16 cellular contexts compared by ENCODE assay signal in genomic region chr3:115385935-115386334, GRCh38.
DNase-seq lines count a peak whose midpoint lies in the region; ATAC-seq and TF ChIP-seq lines count a peak whose summit lies in the region.
"Had no signal": no experiment of that assay in that cellular context is flagged by ENCODE, and none has a peak within 500 bp of the region (broad histone marks: within the 10 kb centered on the region; RNA-seq: fewer than 3 reads in every experiment).

No MANE protein-coding gene starts in this region.

- H3K9me3 Mint-ChIP-seq in glutamatergic neuron (ENCODE audit: unreplicated experiment): peaks cover 3% of the 10 kb centered on the region
- H3K9me3 Mint-ChIP-seq: HFFc6 had no signal

- WGBS in upper lobe of left lung, 2 donors: 91 to 94% methylated on average over 3 of the region's 3 CpGs

- TF ChIP-seq CTCF in BE2C (IDR thresholded peaks at IDR 0.05; ENCODE audit: low read depth, low read length): no peak
- TF ChIP-seq CTCF in WERI-Rb-1 (IDR thresholded peaks at IDR 0.05; ENCODE audit: low read depth, low read length): no peak
- no peak for TF ChIP-seq CTCF in glutamatergic neuron (IDR thresholded peaks at IDR 0.05; ENCODE audit: partially characterized antibody, unreplicated experiment)
- TF ChIP-seq CTCF in upper lobe of left lung (IDR thresholded peaks at IDR 0.05): no peak

- no peak for TF ChIP-seq EP300 in upper lobe of left lung (IDR thresholded peaks at IDR 0.05)

- H3K36me3 Mint-ChIP-seq in glutamatergic neuron (ENCODE audit: unreplicated experiment): no peaks in the 10 kb centered on the region
- H3K36me3 Mint-ChIP-seq: CD4-positive, alpha-beta memory T cell had no signal

- H3K27me3 ChIP-seq in BE2C: no peaks in the 10 kb centered on the region
- no peaks in the 10 kb centered on the region for H3K27me3 ChIP-seq in WERI-Rb-1 (ENCODE audit: insufficient read depth, low read depth, severe bottlenecking)
- H3K27me3 ChIP-seq in upper lobe of left lung: no peaks in the 10 kb centered on the region

- H3K4me3 Mint-ChIP-seq in glutamatergic neuron (ENCODE audit: unreplicated experiment): no peak overlapping the region
- H3K4me3 Mint-ChIP-seq: HFFc6 had no signal

- H3K9me3 ChIP-seq in BE2C (no peaks in the 10 kb centered on the region), WERI-Rb-1 (ENCODE audit: severe bottlenecking) (no peaks in the 10 kb centered on the region), upper lobe of left lung (no peaks in the 10 kb centered on the region)

- H3K4me1 ChIP-seq in BE2C (peaks cover 38% of the 10 kb centered on the region), upper lobe of left lung (no peaks in the 10 kb centered on the region)

- H3K27me3 Mint-ChIP-seq in glutamatergic neuron (ENCODE audit: unreplicated experiment): peaks cover 2% of the 10 kb centered on the region
- H3K27me3 Mint-ChIP-seq: CD4-positive, alpha-beta memory T cell had no signal

- DNase-seq in BE2C: peak; percentile 73
- peak; percentile 100 for DNase-seq in NCI-H524 treated with DMSO at 0.1 percent for 48 hours (lab: John Stamatoyannopoulos, UW)
- DNase-seq in WERI-Rb-1: peak; percentile 85
- no peak for DNase-seq in glutamatergic neuron
- no peak for DNase-seq in upper lobe of left lung
- no peak for DNase-seq in NCI-H226
- DNase-seq in stimulated activated naive CD4-positive, alpha-beta T cell treated with Interleukin-2 at 50 U/mL for 16 hours (lab: John Stamatoyannopoulos, UW): no peak
- DNase-seq: ACHN; C1 segment of cervical spinal cord; CD4-positive, alpha-beta memory T cell; DMS153; DMS79 treated with DMSO at 0.1 percent for 48 hours; EL; HCEC 1CT; HFFc6 had no signal

- H3K27ac ChIP-seq in WERI-Rb-1: peak overlapping the region; percentile 75
- H3K27ac ChIP-seq in upper lobe of left lung: no peak overlapping the region

- no peak overlapping the region for H3K4me3 ChIP-seq in BE2C (ENCODE audit: low read depth, low read length)
- H3K4me3 ChIP-seq in WERI-Rb-1 (ENCODE audit: low read depth, low read length): no peak overlapping the region
- H3K4me3 ChIP-seq in upper lobe of left lung: no peak overlapping the region

- no peak for TF ChIP-seq POLR2A in upper lobe of left lung (IDR thresholded peaks at IDR 0.05)

- no peak for ATAC-seq in upper lobe of left lung (ENCODE audit: low FRiP score in 2 of 2)
- ATAC-seq in HG02798 (IDR thresholded peaks at IDR 0.05; ENCODE audit: poor library complexity, unreplicated experiment): no peak

- H3K4me1 Mint-ChIP-seq in glutamatergic neuron (ENCODE audit: low read depth, unreplicated experiment): peaks cover 23% of the 10 kb centered on the region
- H3K4me1 Mint-ChIP-seq: CD4-positive, alpha-beta memory T cell had no signal

- H3K36me3 ChIP-seq in BE2C (no peaks in the 10 kb centered on the region), WERI-Rb-1 (no peaks in the 10 kb centered on the region), upper lobe of left lung (no peaks in the 10 kb centered on the region)

- H3K27ac Mint-ChIP-seq in glutamatergic neuron (ENCODE audit: unreplicated experiment): peak overlapping the region; percentile 84
- H3K27ac Mint-ChIP-seq: CD4-positive, alpha-beta memory T cell; HFFc6 had no signal

Comparison
In these comparisons a context has a peak if more than half of its experiments do, and no peak if none do; other contexts are left out.
1. DNase-seq: peak in BE2C (single experiment), NCI-H524 treated with DMSO at 0.1 percent for 48 hours (single experiment) and WERI-Rb-1 (single experiment); none in glutamatergic neuron (single experiment), upper lobe of left lung (0 of 2), NCI-H226 (single experiment) and stimulated activated naive CD4-positive, alpha-beta T cell treated with Interleukin-2 at 50 U/mL for 16 hours (single experiment).